ENCODE assay signal across 9 cellular contexts in the genomic region with DNA sequence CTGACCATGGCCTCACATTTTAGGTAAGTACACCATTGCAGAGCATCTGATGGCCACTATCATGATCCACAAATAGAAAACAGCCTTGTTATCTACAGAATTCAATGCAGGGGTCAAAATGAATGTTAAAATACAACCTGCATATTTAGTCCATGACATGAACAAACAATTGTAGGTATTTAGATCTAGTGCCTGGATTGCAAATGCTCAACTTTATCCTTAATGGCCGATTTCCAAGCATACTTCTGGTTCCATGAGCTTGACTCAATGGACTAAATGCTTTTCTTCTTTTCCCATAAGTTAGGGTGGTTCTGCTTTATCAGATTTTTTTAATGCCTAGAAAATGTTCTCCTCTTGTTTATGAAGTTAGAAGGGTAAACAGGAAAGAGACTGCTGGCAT.
"Had no signal": no experiment of that assay in that cellular context is flagged by ENCODE, and none has a peak within 500 bp of the region (broad histone marks: within the 10 kb centered on the region; RNA-seq: fewer than 3 reads in every experiment).

No MANE protein-coding gene starts in this region.

- H3K4me1 ChIP-seq: HAP-1 had no signal

- H3K4me3 ChIP-seq: GM23248, GM23338, HAP-1 had no signal

- H3K4me2 ChIP-seq: GM23338 had no signal

- H3K9me3 Mint-ChIP-seq: GM23338, H9, HFFc6 had no signal

- H3K36me3 ChIP-seq: HAP-1 had no signal

- DNase-seq: GM23248, GOT3, H7, H9, HCEC 1CT, HFFc6 had no signal

- H2AFZ ChIP-seq: GM23248, GM23338 had no signal

- H3K27ac ChIP-seq: GM23248 had no signal

- H3K27ac Mint-ChIP-seq: GM23338, H9, HFFc6 had no signal

- H3K9me3 ChIP-seq: HAP-1 had no signal

- H3K4me3 Mint-ChIP-seq: GM23338, H9, HFFc6 had no signal

- ATAC-seq: GM23338, HCT116 had no signal

- H3K9ac ChIP-seq: GM23248 had no signal
